ENCODE assay signal across 8 cellular contexts in genomic region chr22:31662668-31663037, GRCh38. TPM values are rescaled to one million over a fixed set of nuclear protein-coding genes. Genes with fewer than 3 reads are reported as not detected.
DNase-seq lines count a peak whose midpoint lies in the region; ATAC-seq and TF ChIP-seq lines count a peak whose summit lies in the region.

No MANE protein-coding gene starts in this region.

- H3K27me3 Mint-ChIP-seq in activated naive CD4-positive, alpha-beta T cell treated with anti-CD3 and anti-CD28 coated beads, Interleukin-2, amount 50 U/mL, for 24 hours, result no peaks in the 10 kb centered on the region
- H3K27me3 Mint-ChIP-seq in memory B cell, result no peaks in the 10 kb centered on the region

- peaks cover 46% of the 10 kb centered on the region for H3K4me1 Mint-ChIP-seq in activated naive CD4-positive, alpha-beta T cell treated with anti-CD3 and anti-CD28 coated beads, Interleukin-2, amount 50 U/mL, for 24 hours
- peaks cover 17% of the 10 kb centered on the region for H3K4me1 Mint-ChIP-seq in memory B cell

- ATAC-seq in body of pancreas (no peak), memory B cell (ENCODE audit: low read depth) (no peak), GM21526 (IDR thresholded peaks at IDR 0.05; ENCODE audit: low FRiP score, unreplicated experiment) (no peak), HG03196 (IDR thresholded peaks at IDR 0.05; ENCODE audit: unreplicated experiment) (no peak), HG02623 (IDR thresholded peaks at IDR 0.05; ENCODE audit: unreplicated experiment) (no peak)

- TF ChIP-seq POLR2A in body of pancreas (IDR thresholded peaks at IDR 0.05) (no peak), transverse colon (IDR thresholded peaks at IDR 0.05) (no peak)

- no peaks in the 10 kb centered on the region for H3K27me3 ChIP-seq in body of pancreas
- no peaks in the 10 kb centered on the region for H3K27me3 ChIP-seq in transverse colon

- H3K9me3 ChIP-seq in body of pancreas, result no peaks in the 10 kb centered on the region
- no peaks in the 10 kb centered on the region for H3K9me3 ChIP-seq in transverse colon

- 21 to 33% methylated on average over 8 of the region's 8 CpGs for whole genome bisulfite sequencing in body of pancreas, 2 donors
- WGBS in transverse colon (ENCODE audit: low coverage in 1 of 2), 2 donors, result 32% methylated on average over 8 of the region's 8 CpGs; no CpG with 5 or more reads in 1 of the 2 donors

- peaks cover 5% of the 10 kb centered on the region for H3K36me3 Mint-ChIP-seq in activated naive CD4-positive, alpha-beta T cell treated with anti-CD3 and anti-CD28 coated beads, Interleukin-2, amount 50 U/mL, for 24 hours
- H3K36me3 Mint-ChIP-seq in memory B cell, result peaks cover 4% of the 10 kb centered on the region

- intact Hi-C loops in body of pancreas (cut with DNase I) (no loop called here), transverse colon (cut with DNase I; ENCODE audit: low total_unique reads) (no loop called here)

- H3K4me3 Mint-ChIP-seq in activated naive CD4-positive, alpha-beta T cell treated with anti-CD3 and anti-CD28 coated beads, Interleukin-2, amount 50 U/mL, for 24 hours, result peak overlapping the region; percentile 94
- H3K4me3 Mint-ChIP-seq in memory B cell, result peak overlapping the region; percentile 97

- no peaks in the 10 kb centered on the region for H3K9me3 Mint-ChIP-seq in activated naive CD4-positive, alpha-beta T cell treated with anti-CD3 and anti-CD28 coated beads, Interleukin-2, amount 50 U/mL, for 24 hours
- H3K9me3 Mint-ChIP-seq in memory B cell, result no peaks in the 10 kb centered on the region

- H3K4me3 ChIP-seq in body of pancreas, result peak overlapping the region in 1 of 2 donors; percentile 93
- H3K4me3 ChIP-seq in transverse colon, result peak overlapping the region in 3 of 4 donors; percentile 63 to 79 (median 77)

- in situ Hi-C loops in transverse colon (cut with MboI; ENCODE audit: low pct_ligation_motif_present in 1 of 4, low pct_unique_long_range_greater_than_20kb in 1 of 4, low sequenced_read_pairs in 3 of 4), result loop anchor here (10.0 to 25.0 kb wide), 4 partner anchors 82 to 302 kb away; partner anchors contain the start of gene YWHAH (in 1 of the 4)

- H3K27ac ChIP-seq in body of pancreas, result peak overlapping the region; percentile 59 to 84 (median 76)
- H3K27ac ChIP-seq in transverse colon, result peak overlapping the region; percentile 80 to 86 (median 84)

- no peak for TF ChIP-seq EP300 in transverse colon (IDR thresholded peaks at IDR 0.05; ENCODE audit: low read depth)

- H3K4me1 ChIP-seq in body of pancreas (peaks cover 20% of the 10 kb centered on the region), transverse colon (peaks cover 9 to 17% (median 14%) of the 10 kb centered on the region in 4 donors)

- H3K36me3 ChIP-seq in body of pancreas (replicated peaks in 1 of 2; ENCODE audit: insufficient read depth in 1 of 2, low read depth in 2 of 2) (no peaks in the 10 kb centered on the region), transverse colon (no peaks in the 10 kb centered on the region)

- TF ChIP-seq CTCF in body of pancreas (IDR thresholded peaks at IDR 0.05) (no peak), transverse colon (IDR thresholded peaks at IDR 0.05) (no peak)

- H3K27ac Mint-ChIP-seq in activated naive CD4-positive, alpha-beta T cell treated with anti-CD3 and anti-CD28 coated beads, Interleukin-2, amount 50 U/mL, for 24 hours, result peak overlapping the region; percentile 96
- peak overlapping the region; percentile 97 for H3K27ac Mint-ChIP-seq in memory B cell

- DNase-seq in activated naive CD4-positive, alpha-beta T cell treated with anti-CD3 and anti-CD28 coated beads, Interleukin-2, amount 50 U/mL, for 16 hours, result no peak
- DNase-seq in body of pancreas (no peak), memory B cell (ENCODE audit: low spot score in 2 of 2) (no peak), transverse colon (no peak)

RNA-seq across cellular contexts. Expression of gene PISD, which starts 0.6 kb away (rescaled TPM):
- total RNA-seq in body of pancreas (10 to 100 TPM; 22.3 to 31.3 TPM), transverse colon (100 to 1,000 TPM in 1 of 4 donors, 10 to 100 TPM in 3; 33.7 to 111 (median 47.7) TPM)
